11 cellular contexts compared by ENCODE assay signal in the genomic region with DNA sequence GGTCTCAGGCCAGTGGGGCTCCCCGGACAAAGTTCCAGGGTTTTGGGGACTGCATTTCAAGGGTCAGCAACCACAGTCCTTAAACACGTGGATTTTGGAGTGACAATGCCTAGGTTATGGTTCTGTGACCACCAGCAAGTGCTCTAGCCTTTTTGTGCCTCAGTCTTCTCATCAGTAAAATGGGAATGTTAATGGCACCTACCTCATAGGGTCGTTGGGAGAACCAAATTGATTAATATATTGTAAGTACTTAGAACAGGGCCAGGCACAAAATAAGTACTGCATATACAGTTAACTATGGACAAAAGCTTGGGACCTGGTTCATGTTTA. TPM values are rescaled to one million over a fixed set of nuclear protein-coding genes. Genes with fewer than 3 reads are reported as not detected.
DNase-seq lines count a peak whose midpoint lies in the region; ATAC-seq and TF ChIP-seq lines count a peak whose summit lies in the region.
"Had no signal": no experiment of that assay in that cellular context is flagged by ENCODE, and none has a peak within 500 bp of the region (broad histone marks: within the 10 kb centered on the region; RNA-seq: fewer than 3 reads in every experiment).

No MANE protein-coding gene starts in this region.

- peaks cover 73% of the 10 kb centered on the region for H3K4me1 Mint-ChIP-seq in activated CD4-positive, alpha-beta T cell treated with anti-CD3 and anti-CD28 coated beads, Interleukin-2, amount 10 ng/mL, durations not matched to agents 24 days and 14 days

- TF ChIP-seq POLR2A in adrenal gland (IDR thresholded peaks at IDR 0.05), result no peak
- no peak for TF ChIP-seq POLR2A in right lobe of liver (IDR thresholded peaks at IDR 0.05)
- no peak for TF ChIP-seq POLR2A in suprapubic skin (IDR thresholded peaks at IDR 0.05)

- TF ChIP-seq EP300 in suprapubic skin (IDR thresholded peaks at IDR 0.05), result no peak

- H3K9me3 ChIP-seq in adrenal gland (replicated peaks in 1 of 3), result no peaks in the 10 kb centered on the region
- H3K9me3 ChIP-seq in right lobe of liver, result no peaks in the 10 kb centered on the region
- H3K9me3 ChIP-seq in suprapubic skin, result no peaks in the 10 kb centered on the region
- H3K9me3 ChIP-seq: SJSA1 had no signal

- peak overlapping the region; percentile 75 for H3K4me3 Mint-ChIP-seq in activated CD4-positive, alpha-beta T cell treated with anti-CD3 and anti-CD28 coated beads, Interleukin-2, amount 10 ng/mL, durations not matched to agents 24 days and 14 days
- H3K4me3 Mint-ChIP-seq: brain had no signal

- peak overlapping the region; percentile 84 to 99 (median 94) for H3K27ac ChIP-seq in adrenal gland
- H3K27ac ChIP-seq in right lobe of liver, result peak overlapping the region; percentile 71 to 95 (median 72)
- H3K27ac ChIP-seq in suprapubic skin, result peak overlapping the region; percentile 87
- H3K27ac ChIP-seq: SJSA1 had no signal

- H3K27ac Mint-ChIP-seq in activated CD4-positive, alpha-beta T cell treated with anti-CD3 and anti-CD28 coated beads, Interleukin-2, amount 10 ng/mL, durations not matched to agents 24 days and 14 days, result peak overlapping the region; percentile 95

- H3K36me3 ChIP-seq in adrenal gland (replicated peaks in 1 of 2) (no peaks in the 10 kb centered on the region), right lobe of liver (peaks cover 0 to 11% (median 3%) of the 10 kb centered on the region in 4 donors), suprapubic skin (peaks cover 3% of the 10 kb centered on the region)
- H3K36me3 ChIP-seq: SJSA1 had no signal

- no peaks in the 10 kb centered on the region for H3K9me3 Mint-ChIP-seq in activated CD4-positive, alpha-beta T cell treated with anti-CD3 and anti-CD28 coated beads, Interleukin-2, amount 10 ng/mL, durations not matched to agents 24 days and 14 days

- no peak for DNase-seq in activated CD4-positive, alpha-beta T cell treated with anti-CD3 and anti-CD28 coated beads, Interleukin-2, amount 10 ng/mL, durations not matched to agents 24 days and 14 days
- no peak for DNase-seq in activated CD4-positive, alpha-beta T cell treated with anti-CD3 and anti-CD28 coated beads for 1 hour
- no peak for DNase-seq in adrenal gland
- no peak for DNase-seq in right lobe of liver
- DNase-seq in suprapubic skin (ENCODE audit: low spot score in 2 of 2), result no peak
- no peak for DNase-seq in OCI-M1 (lab: John Stamatoyannopoulos, UW)
- DNase-seq: NCI-H1048 had no signal

- H3K36me3 Mint-ChIP-seq in activated CD4-positive, alpha-beta T cell treated with anti-CD3 and anti-CD28 coated beads, Interleukin-2, amount 10 ng/mL, durations not matched to agents 24 days and 14 days (ENCODE audit: low read depth), result peaks cover 87% of the 10 kb centered on the region
- H3K36me3 Mint-ChIP-seq: brain had no signal

- TF ChIP-seq CTCF in adrenal gland (IDR thresholded peaks at IDR 0.05) (no peak), right lobe of liver (IDR thresholded peaks at IDR 0.05) (no peak), suprapubic skin (IDR thresholded peaks at IDR 0.05) (no peak)

- intact Hi-C loops in activated CD4-positive, alpha-beta T cell treated with anti-CD3 and anti-CD28 coated beads, Interleukin-2, amount 10 ng/mL, durations not matched to agents 24 days and 14 days (cut with micrococcal nuclease), result loop anchor here (1.0 to 2.0 kb wide), 2 partner anchors 9 to 39 kb away; no protein-coding TSS in a partner anchor
- intact Hi-C loops in adrenal gland (cut with DNase I), result no loop called here
- intact Hi-C loops in right lobe of liver (cut with DNase I), result loop anchor here in 1 of 2 donors (5.0 kb wide), 1 partner anchor 35 kb away; no protein-coding TSS in a partner anchor

- peaks cover 62 to 85% of the 10 kb centered on the region in 2 donors for H3K4me1 ChIP-seq in adrenal gland (replicated peaks in 1 of 2)
- H3K4me1 ChIP-seq in right lobe of liver, result peaks cover 0 to 56% (median 31%) of the 10 kb centered on the region in 4 donors
- peaks cover 51% of the 10 kb centered on the region for H3K4me1 ChIP-seq in suprapubic skin

- no peaks in the 10 kb centered on the region for H3K27me3 Mint-ChIP-seq in activated CD4-positive, alpha-beta T cell treated with anti-CD3 and anti-CD28 coated beads, Interleukin-2, amount 10 ng/mL, durations not matched to agents 24 days and 14 days

- H3K4me3 ChIP-seq in adrenal gland, result peak overlapping the region in 1 of 4 donors; percentile 39
- no peak overlapping the region for H3K4me3 ChIP-seq in right lobe of liver
- no peak overlapping the region for H3K4me3 ChIP-seq in suprapubic skin
- H3K4me3 ChIP-seq: SJSA1 had no signal

- H3K27me3 ChIP-seq in adrenal gland (no peaks in the 10 kb centered on the region), right lobe of liver (no peaks in the 10 kb centered on the region), suprapubic skin (no peaks in the 10 kb centered on the region)
- H3K27me3 ChIP-seq: SJSA1 had no signal

- ATAC-seq in right lobe of liver (no peak), HG02970 (IDR thresholded peaks at IDR 0.05; ENCODE audit: low FRiP score, unreplicated experiment) (no peak), HG03354 (IDR thresholded peaks at IDR 0.05; ENCODE audit: poor library complexity, severe bottlenecking, unreplicated experiment) (no peak)

- WGBS in adrenal gland, 4 donors, result 17 to 29% (median 24%) methylated on average over 3 of the region's 3 CpGs
- 44% methylated on average over 3 of the region's 3 CpGs for WGBS in right lobe of liver (ENCODE audit: insufficient coverage, low coverage, low lambda C conversion rate, missing lambda C conversion rate)
- 80% methylated on average over 3 of the region's 3 CpGs for WGBS in suprapubic skin

RNA-seq across cellular contexts. Expression of gene IL4R, which starts 13.8 kb away (rescaled TPM):
- total RNA-seq in activated CD4-positive, alpha-beta T cell treated with anti-CD3 and anti-CD28 coated beads, Interleukin-2, amount 10 ng/mL, durations not matched to agents 24 days and 14 days, result 345 and 375 TPM in 2 replicates
- total RNA-seq in adrenal gland (100 to 1,000 TPM in 3 of 8 donors, 10 to 100 TPM in 5; 32.4 to 142 (median 62.8) TPM), right lobe of liver (100 to 1,000 TPM in 1 of 6 experiments, 10 to 100 TPM in 5; 38.8 to 147 (median 46.9) TPM), suprapubic skin (10 to 100 TPM; 27.2 to 32.8 (median 30.5) TPM)
- polyA plus RNA-seq in adrenal gland, result 10 to 100 TPM; 25.6 to 46.7 (median 46.6) TPM

RNA-seq across cellular contexts. Expression of gene NSMCE1, which starts 59.0 kb away (rescaled TPM):
- 143 and 149 TPM in 2 replicates for total RNA-seq in activated CD4-positive, alpha-beta T cell treated with anti-CD3 and anti-CD28 coated beads, Interleukin-2, amount 10 ng/mL, durations not matched to agents 24 days and 14 days
- total RNA-seq in adrenal gland (100 to 1,000 TPM in 1 of 8 donors, 10 to 100 TPM in 7; 75.0 to 182 (median 91.1) TPM), right lobe of liver (10 to 100 TPM; 23.7 to 42.3 (median 33.1) TPM), suprapubic skin (10 to 100 TPM; 23.0 to 32.2 (median 29.3) TPM)
- polyA plus RNA-seq in adrenal gland, result 10 to 100 TPM; 54.3 to 93.9 (median 79.4) TPM
